Comparison of ENCODE assay signal across 8 cellular contexts in genomic region chr1:246689409-246689997, GRCh38. TPM values are rescaled to one million over a fixed set of nuclear protein-coding genes. Genes with fewer than 3 reads are reported as not detected.
DNase-seq lines count a peak whose midpoint lies in the region; ATAC-seq and TF ChIP-seq lines count a peak whose summit lies in the region.

No MANE protein-coding gene starts in this region.

- peak in 1 of 3 donors; percentile 45 for TF ChIP-seq CTCF in omental fat pad (IDR thresholded peaks at IDR 0.05)

- DNase-seq in EH (ENCODE audit: low read depth) = peak; percentile 84
- peak in 58 of 76 experiments; percentile 4 to 74 (median 32) for DNase-seq in HUDEP-2 (lab: John Stamatoyannopoulos, UW; ENCODE audit: unreplicated experiment in 76 of 76)
- DNase-seq in NOMO-1 treated with DMSO at 0.1 percent for 48 hours (lab: John Stamatoyannopoulos, UW; ENCODE audit: unreplicated experiment) = peak; percentile 68
- peak; percentile 42 to 52 for DNase-seq in activated T-cell treated with anti-CD3 and anti-CD28 coated beads, Interleukin-2, amount 50 U/mL, for 48 hours
- peak; percentile 64 for DNase-seq in foreskin melanocyte
- no peak for DNase-seq in omental fat pad (ENCODE audit: low spot score)
- no peak for DNase-seq in OCI-M2 (lab: John Stamatoyannopoulos, UW; ENCODE audit: unreplicated experiment)

- peak; percentile 95 for ATAC-seq in GM21528 (IDR thresholded peaks at IDR 0.05; ENCODE audit: low FRiP score, unreplicated experiment)
- ATAC-seq in omental fat pad (ENCODE audit: low FRiP score) = peak; percentile 93

RNA-seq across cellular contexts. Expression of gene SCCPDH, which starts 34.7 kb away (rescaled TPM):
- 10 to 100 TPM; 18.6 to 50.5 (median 25.0) TPM for total RNA-seq in omental fat pad

Comparison
In these comparisons a context has a peak if more than half of its experiments do, and no peak if none do; other contexts are left out.
1. DNase-seq: peak in EH (single experiment), HUDEP-2 (58 of 76), NOMO-1 treated with DMSO at 0.1 percent for 48 hours (single experiment), activated T-cell treated with anti-CD3 and anti-CD28 coated beads, Interleukin-2, amount 50 U/mL, for 48 hours (2 of 2) and foreskin melanocyte (single experiment); none in omental fat pad (single experiment) and OCI-M2 (single experiment).